13 cellular contexts compared by ENCODE assay signal in genomic region chr9:136785526-136785925, GRCh38. TPM values are rescaled to one million over a fixed set of nuclear protein-coding genes. Genes with fewer than 3 reads are reported as not detected.
"Had no signal": no experiment of that assay in that cellular context is flagged by ENCODE, and none has a peak within 500 bp of the region (broad histone marks: within the 10 kb centered on the region; RNA-seq: fewer than 3 reads in every experiment).

No MANE protein-coding gene starts in this region.

RNA-seq across cellular contexts. Expression of gene LCN15, which starts 21.2 kb away (rescaled TPM):
- total RNA-seq: activated CD4-positive, alpha-beta memory T cell treated with anti-CD3 and anti-CD28 coated beads for 36 hours; activated naive CD8-positive, alpha-beta T cell treated with anti-CD3 and anti-CD28 coated beads for 36 hours; chondrocyte; fibroblast of lung; left lung; lung microvascular endothelial cell; naive thymus-derived CD8-positive, alpha-beta T cell; omental fat pad; renal cortical epithelial cell; sigmoid colon; thoracic aorta; ureter had no signal

RNA-seq across cellular contexts. Expression of gene LCN8, which starts 27.5 kb away (rescaled TPM):
- total RNA-seq: activated CD4-positive, alpha-beta memory T cell treated with anti-CD3 and anti-CD28 coated beads for 36 hours; activated naive CD8-positive, alpha-beta T cell treated with anti-CD3 and anti-CD28 coated beads for 36 hours; chondrocyte; fibroblast of lung; heart right ventricle; left lung; lung microvascular endothelial cell; omental fat pad; renal cortical epithelial cell; sigmoid colon; thoracic aorta; ureter had no signal
